ENCODE assay signal across 20 cellular contexts in the genomic region with DNA sequence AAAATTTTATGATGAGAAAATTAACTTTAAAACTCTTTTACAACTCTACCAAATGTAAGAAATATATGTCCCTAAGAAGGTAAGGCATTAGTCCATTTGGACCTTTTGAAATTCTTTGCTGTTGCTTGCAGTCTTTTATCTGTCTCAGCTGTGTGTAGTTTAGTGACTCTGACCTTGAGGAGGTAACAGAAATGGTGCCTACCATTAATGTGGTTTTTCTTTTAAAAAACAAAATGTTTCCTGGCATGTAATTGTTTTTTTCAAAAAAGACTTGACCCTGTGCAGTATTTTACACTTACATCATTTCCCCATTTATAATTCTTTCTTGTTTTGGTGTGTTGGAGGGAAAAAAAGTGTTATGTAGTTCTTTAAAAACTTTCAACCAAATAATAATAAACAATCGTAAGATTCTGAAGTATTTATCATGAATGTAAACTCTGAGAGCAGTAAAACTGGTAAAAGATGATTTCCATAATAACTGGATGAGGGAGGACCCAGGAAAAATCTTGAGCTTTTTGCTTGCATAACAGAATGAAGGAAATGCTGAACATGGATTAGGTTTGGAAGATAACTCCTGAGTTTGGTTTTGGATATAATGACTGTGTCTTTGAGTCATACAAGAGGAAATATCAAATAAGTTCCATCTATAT.
DNase-seq lines count a peak whose midpoint lies in the region; ATAC-seq, FAIRE-seq and TF ChIP-seq lines count a peak whose summit lies in the region.
"Had no signal": no experiment of that assay in that cellular context is flagged by ENCODE, and none has a peak within 500 bp of the region (broad histone marks: within the 10 kb centered on the region; RNA-seq: fewer than 3 reads in every experiment).

No MANE protein-coding gene starts in this region.

- peak; percentile 5 for FAIRE-seq in pancreas (lab: Jason Lieb, UNC)
- FAIRE-seq: A204.1 had no signal

- peak overlapping the region; percentile 65 to 93 (median 80) for H3K27ac Mint-ChIP-seq in immature natural killer cell
- H3K27ac Mint-ChIP-seq: CD4-positive, CD25-positive, alpha-beta regulatory T cell; HFFc6 had no signal

- no peaks in the 10 kb centered on the region for H3K36me3 ChIP-seq in KOPT-K1 (ENCODE audit: insufficient read depth, low read length)
- no peaks in the 10 kb centered on the region for H3K36me3 ChIP-seq in pancreas
- H3K36me3 ChIP-seq: BE2C had no signal

- H3K4me3 Mint-ChIP-seq in immature natural killer cell: peak overlapping the region; percentile 19 to 73 (median 60)
- H3K4me3 Mint-ChIP-seq: CD4-positive, CD25-positive, alpha-beta regulatory T cell; CD8-positive, alpha-beta memory T cell; HFFc6 had no signal

- no peaks in the 10 kb centered on the region for H3K4me1 ChIP-seq in pancreas
- H3K4me1 ChIP-seq: BE2C had no signal

- whole genome bisulfite sequencing in pancreas, 2 donors: 44 to 48% methylated on average over 1 of the region's 1 CpG

- no peak for TF ChIP-seq CTCF in pancreas (IDR thresholded peaks at IDR 0.05)

- peaks cover 6 to 20% (median 15%) of the 10 kb centered on the region in 3 donors for H3K36me3 Mint-ChIP-seq in immature natural killer cell

- H3K4me1 Mint-ChIP-seq in immature natural killer cell: peaks cover 63 to 69% of the 10 kb centered on the region in 2 donors

- H3K4me3 ChIP-seq in pancreas: no peak overlapping the region

- no peaks in the 10 kb centered on the region for H3K9me3 Mint-ChIP-seq in immature natural killer cell
- H3K9me3 Mint-ChIP-seq: CD8-positive, alpha-beta memory T cell; HFFc6 had no signal

- H3K27me3 ChIP-seq in pancreas: no peaks in the 10 kb centered on the region
- H3K27me3 ChIP-seq: BE2C had no signal

- ATAC-seq in pancreas (no peak), HG03139 (IDR thresholded peaks at IDR 0.05; ENCODE audit: unreplicated experiment) (no peak), left cardiac atrium (no peak)
- ATAC-seq: HCT116 had no signal

- DNase-seq in dermis blood vessel endothelial cell (peak; percentile 56), immature natural killer cell (peak in 1 of 3 donors; percentile 19), pancreas (no peak), COR-L47 (lab: John Stamatoyannopoulos, UW) (no peak), left cardiac atrium (no peak)
- DNase-seq: ACHN; BE2C; C1 segment of cervical spinal cord; CD8-positive, alpha-beta memory T cell; DMS153; DMS79; GF-D8; GOT3; H7; HFFc6 had no signal

- H3K27ac ChIP-seq in KOPT-K1 (ENCODE audit: low read depth, low read length, poor library complexity, severe bottlenecking): peak overlapping the region; percentile 40
- H3K27ac ChIP-seq in pancreas: no peak overlapping the region

- H3K27me3 Mint-ChIP-seq in immature natural killer cell (ENCODE audit: low read depth in 3 of 3): no peaks in the 10 kb centered on the region
- H3K27me3 Mint-ChIP-seq: CD4-positive, CD25-positive, alpha-beta regulatory T cell; CD8-positive, alpha-beta memory T cell had no signal

- H3K9me3 ChIP-seq in KOPT-K1 (ENCODE audit: insufficient read depth, low read length, poor library complexity, severe bottlenecking) (no peaks in the 10 kb centered on the region), pancreas (no peaks in the 10 kb centered on the region)
- H3K9me3 ChIP-seq: BE2C had no signal

- intact Hi-C loops in pancreas (cut with DNase I) (no loop called here), left cardiac atrium (cut with DNase I) (no loop called here)
